19 cellular contexts compared by ENCODE assay signal in genomic region chr4:158006973-158007372, GRCh38.
DNase-seq lines count a peak whose midpoint lies in the region; ATAC-seq and TF ChIP-seq lines count a peak whose summit lies in the region.
"Had no signal": no experiment of that assay in that cellular context is flagged by ENCODE, and none has a peak within 500 bp of the region (broad histone marks: within the 10 kb centered on the region; RNA-seq: fewer than 3 reads in every experiment).

No MANE protein-coding gene starts in this region.

- H3K4me3 ChIP-seq in HL-60 (replicated peaks; ENCODE audit: insufficient read depth, low read length) (no peak overlapping the region), choroid plexus epithelial cell (ENCODE audit: low read depth, low read length) (no peak overlapping the region), right atrium auricular region (no peak overlapping the region), gastrocnemius medialis (no peak overlapping the region)
- H3K4me3 ChIP-seq: GM12878, GM23338, pancreas, Peyer's patch had no signal

- no peaks in the 10 kb centered on the region for H3K36me3 ChIP-seq in right atrium auricular region
- no peaks in the 10 kb centered on the region for H3K36me3 ChIP-seq in gastrocnemius medialis
- H3K36me3 ChIP-seq: pancreas, Peyer's patch had no signal

- H3K27ac ChIP-seq in HL-60 (replicated peaks) (peak overlapping the region; percentile 76), right atrium auricular region (peak overlapping the region; percentile 50 to 59), gastrocnemius medialis (peak overlapping the region; percentile 10 to 64 (median 24))
- H3K27ac ChIP-seq: pancreas had no signal

- ATAC-seq in gastrocnemius medialis (peak; percentile 85 to 86), GM21360 (IDR thresholded peaks at IDR 0.05; ENCODE audit: unreplicated experiment) (no peak), HG03521 (IDR thresholded peaks at IDR 0.05; ENCODE audit: unreplicated experiment) (no peak), GM18870 (IDR thresholded peaks at IDR 0.05; ENCODE audit: unreplicated experiment) (no peak)
- ATAC-seq: activated T-cell treated with anti-CD3 and anti-CD28 coated beads, Interleukin-2, amount 50 U/mL, for 4 hours; GM12878; GM23338 had no signal

- TF ChIP-seq CTCF in HL-60 (IDR thresholded peaks at IDR 0.05; ENCODE audit: insufficient read depth, low read length): no peak
- no peak for TF ChIP-seq CTCF in choroid plexus epithelial cell (conservative IDR thresholded peaks at IDR 0.05; ENCODE audit: low read depth, low read length)
- TF ChIP-seq CTCF in right atrium auricular region (IDR thresholded peaks at IDR 0.05): no peak
- TF ChIP-seq CTCF in gastrocnemius medialis (IDR thresholded peaks at IDR 0.05 in 4 of 5, conservative IDR thresholded peaks at IDR 0.05 in 1 of 5): no peak

- no peak for TF ChIP-seq POLR2A in gastrocnemius medialis (IDR thresholded peaks at IDR 0.05)

- in situ Hi-C loops in gastrocnemius medialis (cut with MboI; ENCODE audit: low sequenced_read_pairs in 4 of 4): no loop called here

- no peaks in the 10 kb centered on the region for H3K27me3 ChIP-seq in HL-60 (ENCODE audit: insufficient read depth, poor library complexity, severe bottlenecking)
- no peaks in the 10 kb centered on the region for H3K27me3 ChIP-seq in right atrium auricular region
- H3K27me3 ChIP-seq in gastrocnemius medialis: no peaks in the 10 kb centered on the region
- H3K27me3 ChIP-seq: pancreas, Peyer's patch had no signal

- peaks cover 0 to 42% of the 10 kb centered on the region in 2 donors for H3K4me1 ChIP-seq in right atrium auricular region
- peaks cover 10 to 16% of the 10 kb centered on the region in 2 donors for H3K4me1 ChIP-seq in gastrocnemius medialis
- H3K4me1 ChIP-seq: Peyer's patch had no signal

- intact Hi-C loops in gastrocnemius medialis (cut with DNase I; ENCODE audit: low total_unique reads): no loop called here

- no peaks in the 10 kb centered on the region for H3K9me3 ChIP-seq in right atrium auricular region
- H3K9me3 ChIP-seq in gastrocnemius medialis: no peaks in the 10 kb centered on the region
- H3K9me3 ChIP-seq: pancreas, Peyer's patch had no signal

- DNase-seq in HL-60 (ENCODE audit: low read depth in 1 of 2, low spot score in 1 of 2): peak; percentile 76 to 85
- DNase-seq in choroid plexus epithelial cell (ENCODE audit: low read depth): peak; percentile 62
- DNase-seq in right atrium auricular region (ENCODE audit: low spot score): no peak
- no peak for DNase-seq in gastrocnemius medialis
- no peak for DNase-seq in HuH-7 (ENCODE audit: low spot score)
- DNase-seq: activated CD4-positive, alpha-beta T cell treated with anti-CD3 and anti-CD28 coated beads, Interleukin-2, amount 10 ng/mL, durations not matched to agents 24 days and 14 days; activated T-cell treated with anti-CD3 and anti-CD28 coated beads, Interleukin-2, amount 50 U/mL, for 4 hours; DND-41; effector memory CD4-positive, alpha-beta T cell; mammary epithelial cell; NCI-H1092 treated with DMSO at 0.1 percent for 48 hours; pancreas; Peyer's patch; stimulated activated CD4-positive, alpha-beta T cell treated with anti-CD3 and anti-CD28 coated beads, Interleukin-1b, Interleukin-23, amount 100 ng/mL, for 48 hours had no signal

Comparison
In these comparisons a context has a peak if more than half of its experiments do, and no peak if none do; other contexts are left out.
1. DNase-seq: peak in HL-60 (2 of 2) and choroid plexus epithelial cell (single experiment); none in right atrium auricular region (single experiment), gastrocnemius medialis (0 of 2) and HuH-7 (single experiment).
2. H3K27ac ChIP-seq: peak in every context shown above with its lines; median percentile 76 in HL-60; 54 in right atrium auricular region; 24 in gastrocnemius medialis.
3. ATAC-seq: peak in gastrocnemius medialis (2 of 2); none in GM21360 (single experiment), HG03521 (single experiment) and GM18870 (single experiment).